ENCODE assay signal across 9 cellular contexts in genomic region chr3:197454014-197454413, GRCh38.
DNase-seq lines count a peak whose midpoint lies in the region; ATAC-seq, FAIRE-seq and TF ChIP-seq lines count a peak whose summit lies in the region.
"Had no signal": no experiment of that assay in that cellular context is flagged by ENCODE, and none has a peak within 500 bp of the region (broad histone marks: within the 10 kb centered on the region; RNA-seq: fewer than 3 reads in every experiment).

No MANE protein-coding gene starts in this region.

- CTCF ChIA-PET in MCF 10A (lab: Yijun Ruan, JAX): interaction anchor here (0.5 to 2.1 kb wide), 19 partner anchors 13 to 402 kb away, joined by 3 to 11 read pairs (median 4); partner anchors contain the start of gene DLG1
- CTCF ChIA-PET in H1 (lab: Charles Lee; ENCODE audit: partially characterized antibody): interaction anchor here (0.6 to 2.4 kb wide), 19 partner anchors 10 to 475 kb away, joined by 3 to 10 read pairs (median 4); partner anchors contain the start of gene MELTF

- no peak overlapping the region for H3K4me3 Mint-ChIP-seq in MCF 10A (ENCODE audit: unreplicated experiment)
- H3K4me3 Mint-ChIP-seq in stimulated activated naive CD8-positive, alpha-beta T cell treated with anti-CD3 and anti-CD28 coated beads, Interleukin-15, amount 100 ng/mL, for 72 hours: no peak overlapping the region
- H3K4me3 Mint-ChIP-seq: dendritic cell treated with granulocyte-macrophage colony-stimulating factor and Interleukin-4, amounts not matched to agents 40 ng/mL and 50 ng/mL, for 4 days had no signal

- WGBS in H1 (ENCODE audit: extremely low coverage in 1 of 2, insufficient coverage in 1 of 2, insufficient read length in 1 of 2, insufficient replicate concordance in 2 of 2, low coverage in 1 of 2, low lambda C conversion rate in 2 of 2, missing lambda C conversion rate in 1 of 2), 2 experiments: 75% methylated on average over 3 of the region's 3 CpGs; no CpG with 5 or more reads in 1 of the 2 experiments

- ATAC-seq in stimulated activated naive CD8-positive, alpha-beta T cell treated with anti-CD3 and anti-CD28 coated beads, Interleukin-15, amount 100 ng/mL, for 72 hours: peak; percentile 72
- no peak for ATAC-seq in HG03442 (IDR thresholded peaks at IDR 0.05; ENCODE audit: unreplicated experiment)

- POLR2A ChIA-PET in MCF 10A (lab: Yijun Ruan, JAX) (interaction anchor here (0.7 to 1.8 kb wide), 11 partner anchors 9 to 197 kb away, joined by 3 to 9 read pairs (median 4); no protein-coding TSS in a partner anchor), H1 (lab: Charles Lee; ENCODE audit: partially characterized antibody) (no interaction called here)

- no peak overlapping the region for H3K56ac ChIP-seq in H1 (replicated peaks; ENCODE audit: insufficient read length, low read depth, low read length)

- H3K9ac ChIP-seq in H1 (replicated peaks in 1 of 4; ENCODE audit: extremely low read depth in 1 of 4, low read depth in 3 of 4, low read length in 3 of 4): no peak overlapping the region

- H3K14ac ChIP-seq in H1 (ENCODE audit: insufficient read length): no peak overlapping the region

- peak; percentile 30 for DNase-seq in MCF 10A (ENCODE audit: unreplicated experiment)
- no peak for DNase-seq in breast epithelium (ENCODE audit: low spot score in 2 of 2)
- peak; percentile 24 for DNase-seq in NCI-H2196 (lab: John Stamatoyannopoulos, UW; ENCODE audit: unreplicated experiment)
- no peak for DNase-seq in H1 (ENCODE audit: low read depth in 1 of 2, low spot score in 2 of 2)
- DNase-seq in stimulated activated naive CD8-positive, alpha-beta T cell treated with anti-CD3 and anti-CD28 coated beads, Interleukin-15, amount 100 ng/mL, for 72 hours: peak in 1 of 2 donors; percentile 21
- no peak for DNase-seq in T-helper 9 cell
- no peak for DNase-seq in effector CD8-positive, alpha-beta T cell (lab: John Stamatoyannopoulos, UW)

- no peaks in the 10 kb centered on the region for H3K9me3 Mint-ChIP-seq in MCF 10A (ENCODE audit: unreplicated experiment)
- H3K9me3 Mint-ChIP-seq in stimulated activated naive CD8-positive, alpha-beta T cell treated with anti-CD3 and anti-CD28 coated beads, Interleukin-15, amount 100 ng/mL, for 72 hours: no peaks in the 10 kb centered on the region
- H3K9me3 Mint-ChIP-seq: dendritic cell treated with granulocyte-macrophage colony-stimulating factor and Interleukin-4, amounts not matched to agents 40 ng/mL and 50 ng/mL, for 4 days had no signal

- H3K18ac ChIP-seq in H1 (ENCODE audit: extremely low read depth, low read length): no peak overlapping the region

- H3K79me2 ChIP-seq in H1 (ENCODE audit: control insufficient read depth in 1 of 2, insufficient read depth in 2 of 2, low read length in 2 of 2): no peaks in the 10 kb centered on the region

- H2AFZ ChIP-seq in H1 (ENCODE audit: low read length): no peak overlapping the region

- no peaks in the 10 kb centered on the region for H3K27me3 Mint-ChIP-seq in MCF 10A (ENCODE audit: insufficient read depth, unreplicated experiment)
- H3K27me3 Mint-ChIP-seq in stimulated activated naive CD8-positive, alpha-beta T cell treated with anti-CD3 and anti-CD28 coated beads, Interleukin-15, amount 100 ng/mL, for 72 hours: peaks cover 14% of the 10 kb centered on the region

- H3K23me2 ChIP-seq in H1 (ENCODE audit: low read depth, low read length): peaks cover 8% of the 10 kb centered on the region

- H2BK15ac ChIP-seq in H1 (ENCODE audit: low read length): no peak overlapping the region

- no peaks in the 10 kb centered on the region for H3K9me3 ChIP-seq in breast epithelium
- no peaks in the 10 kb centered on the region for H3K9me3 ChIP-seq in H1 (ENCODE audit: insufficient read depth in 2 of 2, low read depth in 1 of 2, low read length in 1 of 2)

- no peak overlapping the region for H2BK120ac ChIP-seq in H1 (replicated peaks; ENCODE audit: low read depth, low read length)

- BruUV-seq in MCF 10A (replicated peaks; lab: Mats Ljungman, UMichigan): no TSS peak

- no peak for FAIRE-seq in H1 (lab: Jason Lieb, UNC)

- no peak overlapping the region for H3K23ac ChIP-seq in H1 (ENCODE audit: insufficient read length)

- H3K4me1 Mint-ChIP-seq in MCF 10A (ENCODE audit: insufficient read depth, unreplicated experiment): peaks cover 11% of the 10 kb centered on the region
- H3K4me1 Mint-ChIP-seq in stimulated activated naive CD8-positive, alpha-beta T cell treated with anti-CD3 and anti-CD28 coated beads, Interleukin-15, amount 100 ng/mL, for 72 hours: peaks cover 25% of the 10 kb centered on the region

- TF ChIP-seq POLR2A in breast epithelium (IDR thresholded peaks at IDR 0.05) (no peak), H1 (IDR thresholded peaks at IDR 0.05; ENCODE audit: control extremely low read depth in 1 of 2, low read depth in 2 of 2, low read length in 2 of 2) (no peak)

- no peak overlapping the region for H3K4me2 ChIP-seq in H1 (ENCODE audit: insufficient read depth in 1 of 2, low read depth in 2 of 2, low read length in 2 of 2)

- no peak overlapping the region for H2AK5ac ChIP-seq in H1 (ENCODE audit: low read depth, low read length)

- H2BK12ac ChIP-seq in H1 (ENCODE audit: low read depth, low read length): no peak overlapping the region

- no peak overlapping the region for H3K27ac Mint-ChIP-seq in MCF 10A (ENCODE audit: low read depth, unreplicated experiment)
- no peak overlapping the region for H3K27ac Mint-ChIP-seq in stimulated activated naive CD8-positive, alpha-beta T cell treated with anti-CD3 and anti-CD28 coated beads, Interleukin-15, amount 100 ng/mL, for 72 hours
- H3K27ac Mint-ChIP-seq: dendritic cell treated with granulocyte-macrophage colony-stimulating factor and Interleukin-4, amounts not matched to agents 40 ng/mL and 50 ng/mL, for 4 days had no signal

- H3K4me1 ChIP-seq in breast epithelium (no peaks in the 10 kb centered on the region), H1 (replicated peaks in 1 of 4; ENCODE audit: control insufficient read depth in 3 of 4, insufficient read depth in 4 of 4, low read length in 3 of 4) (peaks cover 0 to 9% (median 1%) of the 10 kb centered on the region in 4 experiments; a peak in 3 of 7 replicates)

- intact Hi-C loops in MCF 10A (cut with micrococcal nuclease) (loop anchor here (1.0 kb wide), 1 partner anchor 197 kb away; no protein-coding TSS in a partner anchor), breast epithelium (cut with DNase I; ENCODE audit: low total_unique reads) (no loop called here)

- no peak overlapping the region for H2BK20ac ChIP-seq in H1 (ENCODE audit: low read length)

- no peak overlapping the region for H4K5ac ChIP-seq in H1 (ENCODE audit: insufficient read length, low read depth, low read length)

- no peak overlapping the region for H2BK5ac ChIP-seq in H1 (ENCODE audit: low read depth, low read length)

- no peak overlapping the region for H3K4ac ChIP-seq in H1 (replicated peaks; ENCODE audit: insufficient read length, low read depth, low read length)

- no peak for TF ChIP-seq EP300 in H1 (IDR thresholded peaks at IDR 0.05; ENCODE audit: borderline replicate concordance in 1 of 2, low read depth in 2 of 2, low read length in 2 of 2)

- TF ChIP-seq CTCF in MCF 10A (IDR thresholded peaks at IDR 0.05; ENCODE audit: unreplicated experiment) (peak; percentile 35), breast epithelium (IDR thresholded peaks at IDR 0.05) (peak in 1 of 3 donors; percentile 17), H1 (IDR thresholded peaks at IDR 0.05; ENCODE audit: control extremely low read depth in 1 of 3, insufficient read depth in 1 of 3, low read depth in 1 of 3, low read length in 3 of 3) (peak in 1 of 3 experiments; percentile 18; a peak in 1 of 4 replicates)

- no peaks in the 10 kb centered on the region for H4K20me1 ChIP-seq in H1 (replicated peaks in 1 of 2; ENCODE audit: control insufficient read depth in 1 of 2, insufficient read depth in 2 of 2, low read length in 2 of 2)

- no peak overlapping the region for H4K91ac ChIP-seq in H1 (replicated peaks; ENCODE audit: insufficient read length, low read length)

- H3K27me3 ChIP-seq in breast epithelium (no peaks in the 10 kb centered on the region), H1 (replicated peaks in 1 of 4; ENCODE audit: control insufficient read depth in 3 of 4, extremely low read depth in 1 of 4, insufficient read depth in 3 of 4, low read length in 3 of 4) (peaks cover 0 to 11% (median 8%) of the 10 kb centered on the region in 4 experiments; a peak in 5 of 7 replicates)

- H3K27ac ChIP-seq in breast epithelium (no peak overlapping the region), H1 (ENCODE audit: low read depth, low read length) (no peak overlapping the region)

- no peaks in the 10 kb centered on the region for H3K79me1 ChIP-seq in H1 (ENCODE audit: low read depth, low read length)

- H3K36me3 ChIP-seq in breast epithelium (no peaks in the 10 kb centered on the region), H1 (ENCODE audit: control insufficient read depth in 2 of 4, insufficient read depth in 4 of 4, low read length in 3 of 4) (no peaks in the 10 kb centered on the region)

- H3K36me3 Mint-ChIP-seq in MCF 10A (ENCODE audit: insufficient read depth, unreplicated experiment): peaks cover 7% of the 10 kb centered on the region

- TF ChIP-seq RAD21 in H1 (IDR thresholded peaks at IDR 0.05 in 1 of 2, conservative IDR thresholded peaks at IDR 0.05 in 1 of 2; ENCODE audit: low read depth in 2 of 2, low read length in 2 of 2): peak; percentile 27 to 48

- no peak overlapping the region for H3K4me3 ChIP-seq in breast epithelium
- H3K4me3 ChIP-seq in H1 (ENCODE audit: extremely low read depth in 1 of 4, insufficient read depth in 2 of 4, low read depth in 3 of 4, low read length in 4 of 4): no peak overlapping the region

- no peak overlapping the region for H4K8ac ChIP-seq in H1 (ENCODE audit: extremely low read depth, insufficient read depth, low read length)

TF ChIP-seq in H1, 55 proteins besides CTCF, POLR2A, EP300 and RAD21 (continues in another document):
- no peak for TF ChIP-seq USF2 (IDR thresholded peaks at IDR 0.05; ENCODE audit: low read length)
- TF ChIP-seq, protein P1, sequence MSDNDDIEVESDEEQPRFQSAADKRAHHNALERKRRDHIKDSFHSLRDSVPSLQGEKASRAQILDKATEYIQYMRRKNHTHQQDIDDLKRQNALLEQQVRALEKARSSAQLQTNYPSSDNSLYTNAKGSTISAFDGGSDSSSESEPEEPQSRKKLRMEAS (IDR thresholded peaks at IDR 0.05): no peak
- TF ChIP-seq TAF1 (IDR thresholded peaks at IDR 0.05; ENCODE audit: low read depth, low read length): no peak
- TF ChIP-seq EZH2 (IDR thresholded peaks at IDR 0.05; ENCODE audit: low read depth, low read length, severe bottlenecking): no peak
- TF ChIP-seq RNF2 (IDR thresholded peaks at IDR 0.05; ENCODE audit: borderline replicate concordance, low read depth, low read length, missing control alignments, poor library complexity, severe bottlenecking): no peak
- no peak for TF ChIP-seq JUND (IDR thresholded peaks at IDR 0.05; ENCODE audit: low read length)

Comparison
In these comparisons a context has a peak if more than half of its experiments do, and no peak if none do; other contexts are left out.
1. DNase-seq: peak in MCF 10A (single experiment) and NCI-H2196 (single experiment); none in breast epithelium (0 of 2), H1 (0 of 2), T-helper 9 cell (single experiment) and effector CD8-positive, alpha-beta T cell (single experiment).